8 cellular contexts compared by ENCODE assay signal in genomic region chr9:128438343-128439109, GRCh38. TPM values are rescaled to one million over a fixed set of nuclear protein-coding genes. Genes with fewer than 3 reads are reported as not detected.
DNase-seq lines count a peak whose midpoint lies in the region; ATAC-seq and TF ChIP-seq lines count a peak whose summit lies in the region.

No MANE protein-coding gene starts in this region.

- H3K4me3 ChIP-seq in BLaER1 treated with 17β-estradiol and CSF1 and Interleukin-3, amounts not matched to agents 10 nM and 100 nM: peak overlapping the region in 1 of 10 experiments; percentile 15; a peak in 1 of 20 replicates
- no peak overlapping the region for H3K4me3 ChIP-seq in heart left ventricle

- H3K27me3 ChIP-seq in BLaER1 treated with 17β-estradiol and CSF1 and Interleukin-3, amounts not matched to agents 10 nM and 100 nM: no peaks in the 10 kb centered on the region
- H3K27me3 ChIP-seq in heart left ventricle: no peaks in the 10 kb centered on the region

- peaks cover 0 to 27% (median 5%) of the 10 kb centered on the region in 11 experiments; a peak in 11 of 22 replicates for H3K36me3 ChIP-seq in BLaER1 treated with 17β-estradiol and CSF1 and Interleukin-3, amounts not matched to agents 10 nM and 100 nM
- peaks cover 0 to 6% (median 0%) of the 10 kb centered on the region in 9 donors for H3K36me3 ChIP-seq in heart left ventricle

- 28 to 39% (median 32%) methylated on average over 6 to 12 of the region's 12 CpGs for WGBS in heart left ventricle, 4 donors

- intact Hi-C loops in heart left ventricle (cut with DNase I): loop anchor here in 1 of 10 donors (5.0 kb wide), 1 partner anchor 199 kb away; no protein-coding TSS in a partner anchor

- peaks cover 0 to 7% (median 0%) of the 10 kb centered on the region in 11 experiments; a peak in 1 of 22 replicates for H4K20me1 ChIP-seq in BLaER1 treated with 17β-estradiol and CSF1 and Interleukin-3, amounts not matched to agents 10 nM and 100 nM

- peak; percentile 70 for DNase-seq in NCI-H1105 treated with DMSO at 0.1 percent for 48 hours (lab: John Stamatoyannopoulos, UW)
- DNase-seq in SW480 (ENCODE audit: low spot score): peak; percentile 64
- peak; percentile 66 for DNase-seq in activated naive CD8-positive, alpha-beta T cell treated with anti-CD3 and anti-CD28 coated beads, Interleukin-2, amount 50 U/mL, for 16 hours (ENCODE audit: low read depth, low spot score)
- peak; percentile 86 to 93 (median 88) for DNase-seq in heart left ventricle
- DNase-seq in pulmonary artery endothelial cell (ENCODE audit: low read depth, low spot score): peak; percentile 58

- no peak for TF ChIP-seq POLR2A in heart left ventricle (IDR thresholded peaks at IDR 0.05)

- peak overlapping the region; percentile 58 to 96 (median 84) for H3K4me2 ChIP-seq in BLaER1 treated with 17β-estradiol and CSF1 and Interleukin-3, amounts not matched to agents 10 nM and 100 nM

- peak overlapping the region in 9 of 11 experiments; percentile 41 to 79 (median 67); a peak in 18 of 22 replicates for H3K27ac ChIP-seq in BLaER1 treated with 17β-estradiol and CSF1 and Interleukin-3, amounts not matched to agents 10 nM and 100 nM
- H3K27ac ChIP-seq in heart left ventricle: peak overlapping the region in 1 of 12 donors; percentile 15

- no peaks in the 10 kb centered on the region for H3K9me3 ChIP-seq in BLaER1 treated with 17β-estradiol and CSF1 and Interleukin-3, amounts not matched to agents 10 nM and 100 nM (replicated peaks in 1 of 11)
- no peaks in the 10 kb centered on the region for H3K9me3 ChIP-seq in heart left ventricle

- ATAC-seq in GM21526 (IDR thresholded peaks at IDR 0.05; ENCODE audit: low FRiP score, unreplicated experiment) (peak; percentile 72), heart left ventricle (peak; percentile 82 to 95 (median 92)), HG03565 (IDR thresholded peaks at IDR 0.05; ENCODE audit: unreplicated experiment) (no peak)

- H3K4me1 ChIP-seq in BLaER1 treated with 17β-estradiol and CSF1 and Interleukin-3, amounts not matched to agents 10 nM and 100 nM: peaks cover 11 to 28% (median 17%) of the 10 kb centered on the region in 10 experiments
- H3K4me1 ChIP-seq in heart left ventricle: peaks cover 0 to 10% (median 8%) of the 10 kb centered on the region in 12 donors

- TF ChIP-seq CTCF in heart left ventricle (IDR thresholded peaks at IDR 0.05): peak; percentile 88 to 99 (median 96)

- H3K9ac ChIP-seq in BLaER1 treated with 17β-estradiol and CSF1 and Interleukin-3, amounts not matched to agents 10 nM and 100 nM: peak overlapping the region in 9 of 11 experiments; percentile 31 to 70 (median 50); a peak in 15 of 22 replicates

RNA-seq across cellular contexts. Expression of gene ODF2, which starts 17.3 kb away (rescaled TPM):
- 10 to 100 TPM; 10.9 to 20.9 (median 13.7) TPM for total RNA-seq in heart left ventricle
- polyA plus RNA-seq in heart left ventricle: 10 to 100 TPM in 1 of 2 donors, 1 to 10 TPM in 1; 8.0 to 25.5 TPM
- 32.8 and 56.2 TPM in 2 replicates for total RNA-seq in pulmonary artery endothelial cell

RNA-seq across cellular contexts. Expression of gene CERCAM, which starts 17.9 kb away (rescaled TPM):
- 10 to 100 TPM in 7 of 9 donors, 1 to 10 TPM in 2; 5.9 to 30.0 (median 11.8) TPM for total RNA-seq in heart left ventricle
- 10 to 100 TPM in 1 of 2 donors, 1 to 10 TPM in 1; 5.3 to 10.7 TPM for polyA plus RNA-seq in heart left ventricle
- total RNA-seq in pulmonary artery endothelial cell: 24.1 and 24.6 TPM in 2 replicates
